Comparison of ENCODE assay signal across 1 cellular context in genomic region chr18:47881752-47882455, GRCh38.
A peak's percentile ranks its signal among the peaks of the same experiment; 100 is the strongest.
TF ChIP-seq lines count a peak whose summit lies in the region.

No MANE protein-coding gene starts in this region.

TF ChIP-seq in IMR-90, 13 proteins besides CTCF, POLR2A, EP300 and RAD21:
- TF ChIP-seq CHD1 (IDR thresholded peaks at IDR 0.05; ENCODE audit: low read depth, low read length) (no peak), BHLHE40 (IDR thresholded peaks at IDR 0.05; ENCODE audit: low read depth, low read length) (peak; percentile 16; the same call in 1 of the 2 replicates), MAZ (IDR thresholded peaks at IDR 0.05; ENCODE audit: borderline replicate concordance, low read depth, low read length) (no peak)
